In the genomic region with DNA sequence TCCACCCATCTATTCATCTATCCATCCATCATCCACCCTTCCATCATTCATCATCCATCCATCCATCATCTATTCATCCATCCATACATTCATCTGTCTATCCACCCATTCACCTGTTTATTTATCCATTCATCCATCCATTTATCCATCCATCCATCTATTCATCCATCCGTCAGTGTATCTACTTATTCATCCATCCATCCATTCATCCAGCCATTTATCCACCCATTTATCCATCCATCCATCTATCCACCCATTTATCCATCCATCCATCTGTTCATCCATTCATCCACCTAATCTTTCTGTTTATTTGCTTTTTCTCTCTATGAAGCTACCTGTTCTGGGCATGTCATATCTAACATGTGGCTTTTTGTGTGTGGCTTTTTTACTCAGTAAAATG, we compare ENCODE assay signal across 24 cellular contexts.
"Had no signal": no experiment of that assay in that cellular context is flagged by ENCODE, and none has a peak within 500 bp of the region (broad histone marks: within the 10 kb centered on the region; RNA-seq: fewer than 3 reads in every experiment).

No MANE protein-coding gene starts in this region.

- H3K27me3 ChIP-seq: colonic mucosa, heart left ventricle had no signal

- FAIRE-seq: endometrium, frontal cortex, islet of Langerhans, keratinocyte had no signal

- ATAC-seq: effector memory CD8-positive, alpha-beta T cell; esophagus mucosa; gastroesophageal sphincter; heart left ventricle; left cardiac atrium; left lung; left ventricle myocardium superior; lower lobe of right lung; mucosa of descending colon; naive thymus-derived CD8-positive, alpha-beta T cell had no signal

- H3K36me3 ChIP-seq: colonic mucosa, esophagus squamous epithelium, gastroesophageal sphincter, heart left ventricle, left lung, lower lobe of right lung had no signal

- DNase-seq: colonic mucosa; cortex of kidney; effector CD8-positive, alpha-beta T cell; effector memory CD8-positive, alpha-beta T cell; endodermal cell; erythroblast; esophagus squamous epithelium; foreskin fibroblast; hippocampal formation; left cardiac atrium; left lung; left ventricle myocardium superior; lower lobe of right lung; mesenchymal stem cell; mucosa of descending colon; naive B cell; naive thymus-derived CD8-positive, alpha-beta T cell had no signal

- H3K4me3 ChIP-seq: colonic mucosa, esophagus squamous epithelium, gastroesophageal sphincter, heart left ventricle, left lung, lower lobe of right lung, mucosa of descending colon had no signal
